In genomic region chr11:31936309-31936708, GRCh38 we compare ENCODE assay signal across 34 cellular contexts.
"Had no signal": no experiment of that assay in that cellular context is flagged by ENCODE, and none has a peak within 500 bp of the region (broad histone marks: within the 10 kb centered on the region; RNA-seq: fewer than 3 reads in every experiment).

No MANE protein-coding gene starts in this region.

- H3K36me3 Mint-ChIP-seq: activated CD4-positive, alpha-beta memory T cell treated with anti-CD3 and anti-CD28 coated beads for 36 hours; activated naive CD4-positive, alpha-beta T cell treated with anti-CD3 and anti-CD28 coated beads, Interleukin-2, amount 10 ng/mL, durations not matched to agents 7 days and 5 days; activated naive CD4-positive, alpha-beta T cell treated with anti-CD3 and anti-CD28 coated beads, Interleukin-2, amount 50 U/mL, for 24 hours; activated naive CD8-positive, alpha-beta T cell; activated naive CD8-positive, alpha-beta T cell treated with anti-CD3 and anti-CD28 coated beads, Interleukin-2, amount 10 ng/mL, durations not matched to agents 7 days and 5 days; brain had no signal

- H3K27ac ChIP-seq: ascending aorta, cardiac muscle cell, VCaP had no signal

- H3K4me3 ChIP-seq: ascending aorta, cardiac muscle cell had no signal

- H3K27me3 ChIP-seq: ascending aorta, cardiac muscle cell had no signal

- H3K4me1 Mint-ChIP-seq: activated B cell treated with CpG ODN at 0.5 μM for 24 hours; activated CD4-positive, alpha-beta T cell treated with anti-CD3 and anti-CD28 coated beads, Interleukin-2, amount 10 ng/mL, durations not matched to agents 24 days and 14 days; activated naive CD4-positive, alpha-beta T cell treated with anti-CD3 and anti-CD28 coated beads, Interleukin-2, amount 10 ng/mL, durations not matched to agents 7 days and 5 days; activated naive CD4-positive, alpha-beta T cell treated with anti-CD3 and anti-CD28 coated beads, Interleukin-2, amount 50 U/mL, for 24 hours; activated naive CD8-positive, alpha-beta T cell treated with anti-CD3 and anti-CD28 coated beads, Interleukin-2, amount 10 ng/mL, durations not matched to agents 7 days and 5 days; activated naive CD8-positive, alpha-beta T cell treated with anti-CD3 and anti-CD28 coated beads, Interleukin-2, amount 50 U/mL, for 24 hours; brain; central memory CD8-positive, alpha-beta T cell had no signal

- H3K27me3 Mint-ChIP-seq: brain had no signal

- H3K36me3 ChIP-seq: ascending aorta, cardiac muscle cell had no signal

- ATAC-seq: activated CD8-positive, alpha-beta T cell treated with anti-CD3 and anti-CD28 coated beads for 36 hours; activated naive CD8-positive, alpha-beta T cell treated with anti-CD3 and anti-CD28 coated beads, Interleukin-2, amount 50 U/mL, for 24 hours had no signal

- H3K9me3 Mint-ChIP-seq: activated B cell treated with CpG ODN at 0.5 μM for 24 hours; activated CD4-positive, alpha-beta memory T cell treated with anti-CD3 and anti-CD28 coated beads for 36 hours; activated CD4-positive, alpha-beta T cell treated with anti-CD3 and anti-CD28 coated beads, Interleukin-2, amount 10 ng/mL, durations not matched to agents 24 days and 14 days; activated CD8-positive, alpha-beta T cell treated with anti-CD3 and anti-CD28 coated beads for 36 hours; activated naive CD4-positive, alpha-beta T cell treated with anti-CD3 and anti-CD28 coated beads, Interleukin-2, amount 10 ng/mL, durations not matched to agents 7 days and 5 days; activated naive CD4-positive, alpha-beta T cell treated with anti-CD3 and anti-CD28 coated beads, Interleukin-2, amount 50 U/mL, for 24 hours; activated naive CD8-positive, alpha-beta T cell treated with anti-CD3 and anti-CD28 coated beads, Interleukin-2, amount 10 ng/mL, durations not matched to agents 7 days and 5 days; activated naive CD8-positive, alpha-beta T cell treated with anti-CD3 and anti-CD28 coated beads, Interleukin-2, amount 50 U/mL, for 24 hours; activated T-cell treated with anti-CD3 and anti-CD28 coated beads, Interleukin-2, amount 50 U/mL, for 24 hours; activated T-helper 2 cell treated with anti-CD3 and anti-CD28 coated beads, Interferon-gamma antibody, Interleukin-2, Interleukin-4, amounts not matched to agents 10 μg/mL and 5 μg/mL and 100 μg/mL, durations not matched to agents 14 hours and 24 hours and 36 hours; central memory CD8-positive, alpha-beta T cell; T-helper 1 cell treated with Interleukin-12 subunit alpha and Interleukin-12 subunit beta and Interleukin-4 antibody, amounts not matched to agents 30 μg/mL and 1 μg/mL, for 36 hours; T-helper 2 cell treated with Interferon-gamma antibody and Interleukin-4, amounts not matched to agents 5 μg/mL and 100 μg/mL, for 36 hours had no signal

- H3K4me3 Mint-ChIP-seq: activated B cell treated with CpG ODN at 0.5 μM for 24 hours; activated CD4-positive, alpha-beta memory T cell treated with anti-CD3 and anti-CD28 coated beads for 36 hours; activated CD4-positive, alpha-beta T cell treated with anti-CD3 and anti-CD28 coated beads, Interleukin-2, amount 10 ng/mL, durations not matched to agents 24 days and 14 days; activated CD8-positive, alpha-beta T cell treated with anti-CD3 and anti-CD28 coated beads for 36 hours; activated naive CD4-positive, alpha-beta T cell treated with anti-CD3 and anti-CD28 coated beads, Interleukin-2, amount 10 ng/mL, durations not matched to agents 7 days and 5 days; activated naive CD4-positive, alpha-beta T cell treated with anti-CD3 and anti-CD28 coated beads, Interleukin-2, amount 50 U/mL, for 24 hours; activated naive CD8-positive, alpha-beta T cell; activated naive CD8-positive, alpha-beta T cell treated with anti-CD3 and anti-CD28 coated beads, Interleukin-2, amount 10 ng/mL, durations not matched to agents 7 days and 5 days; activated naive CD8-positive, alpha-beta T cell treated with anti-CD3 and anti-CD28 coated beads, Interleukin-2, amount 50 U/mL, for 24 hours; activated T-cell treated with anti-CD3 and anti-CD28 coated beads, Interleukin-2, amount 50 U/mL, for 24 hours; brain; central memory CD8-positive, alpha-beta T cell; T-helper 1 cell treated with Interleukin-12 subunit alpha and Interleukin-12 subunit beta and Interleukin-4 antibody, amounts not matched to agents 30 μg/mL and 1 μg/mL, for 36 hours; T-helper 2 cell treated with Interferon-gamma antibody and Interleukin-4, amounts not matched to agents 5 μg/mL and 100 μg/mL, for 36 hours had no signal

- DNase-seq: activated B cell treated with CpG ODN at 0.5 μM for 24 hours; activated CD4-positive, alpha-beta memory T cell treated with anti-CD3 and anti-CD28 coated beads for 36 hours; activated CD4-positive, alpha-beta T cell treated with anti-CD3 and anti-CD28 coated beads for 4 hours; activated CD4-positive, alpha-beta T cell treated with anti-CD3 and anti-CD28 coated beads, Interleukin-2, amount 10 ng/mL, durations not matched to agents 24 days and 14 days; activated CD4-positive, alpha-beta T cell treated with anti-CD3 and anti-CD28 coated beads, Interleukin-2, amount 50 U/mL, for 1 hour; activated CD4-positive, alpha-beta T cell treated with anti-CD3 and anti-CD28 coated beads, Interleukin-2, amount 50 U/mL, for 4 hours; activated CD4-positive, CD25-positive, alpha-beta regulatory T cell treated with anti-CD3 and anti-CD28 coated beads, Interleukin-2, amount 50 U/mL, for 72 hours; activated CD8-positive, alpha-beta memory T cell treated with anti-CD3 and anti-CD28 coated beads, Interleukin-2, amount 50 U/mL, for 4 hours; activated CD8-positive, alpha-beta T cell treated with anti-CD3 and anti-CD28 coated beads for 36 hours; activated effector memory CD4-positive, alpha-beta T cell treated with Interleukin-2 at 50 U/mL for 16 hours; activated gamma-delta T cell; activated naive CD4-positive, alpha-beta T cell treated with anti-CD3 and anti-CD28 coated beads, Interleukin-2, amount 10 ng/mL, durations not matched to agents 7 days and 5 days; activated naive CD4-positive, alpha-beta T cell treated with Interleukin-2 at 50 U/mL for 16 hours; activated naive CD8-positive, alpha-beta T cell treated with anti-CD3 and anti-CD28 coated beads, Interleukin-2, amount 10 ng/mL, durations not matched to agents 7 days and 5 days; activated naive CD8-positive, alpha-beta T cell treated with anti-CD3 and anti-CD28 coated beads, Interleukin-2, amount 50 U/mL, for 24 hours; activated T-cell treated with anti-CD3 and anti-CD28 coated beads, Interleukin-2, amount 50 U/mL, for 24 hours; activated T-cell treated with anti-CD3 and anti-CD28 coated beads, Interleukin-2, amount 50 U/mL, for 48 hours; amygdala; anterior cingulate cortex; caudate nucleus; cerebellar nuclear complex; T-helper 1 cell; T-helper 2 cell; T-helper 9 cell had no signal

- H3K4me1 ChIP-seq: ascending aorta had no signal

- H3K27ac Mint-ChIP-seq: activated B cell treated with CpG ODN at 0.5 μM for 24 hours; activated CD4-positive, alpha-beta memory T cell treated with anti-CD3 and anti-CD28 coated beads for 36 hours; activated CD4-positive, alpha-beta T cell treated with anti-CD3 and anti-CD28 coated beads, Interleukin-2, amount 10 ng/mL, durations not matched to agents 24 days and 14 days; activated CD8-positive, alpha-beta T cell treated with anti-CD3 and anti-CD28 coated beads for 36 hours; activated naive CD4-positive, alpha-beta T cell treated with anti-CD3 and anti-CD28 coated beads, Interleukin-2, amount 10 ng/mL, durations not matched to agents 7 days and 5 days; activated naive CD4-positive, alpha-beta T cell treated with anti-CD3 and anti-CD28 coated beads, Interleukin-2, amount 50 U/mL, for 24 hours; activated naive CD8-positive, alpha-beta T cell; activated naive CD8-positive, alpha-beta T cell treated with anti-CD3 and anti-CD28 coated beads, Interleukin-2, amount 10 ng/mL, durations not matched to agents 7 days and 5 days; activated naive CD8-positive, alpha-beta T cell treated with anti-CD3 and anti-CD28 coated beads, Interleukin-2, amount 50 U/mL, for 24 hours; activated T-cell treated with anti-CD3 and anti-CD28 coated beads, Interleukin-2, amount 50 U/mL, for 24 hours; activated T-helper 2 cell treated with anti-CD3 and anti-CD28 coated beads, Interferon-gamma antibody, Interleukin-2, Interleukin-4, amounts not matched to agents 10 μg/mL and 5 μg/mL and 100 μg/mL, durations not matched to agents 14 hours and 24 hours and 36 hours; brain; T-helper 1 cell treated with Interleukin-12 subunit alpha and Interleukin-12 subunit beta and Interleukin-4 antibody, amounts not matched to agents 30 μg/mL and 1 μg/mL, for 36 hours; T-helper 2 cell treated with Interferon-gamma antibody and Interleukin-4, amounts not matched to agents 5 μg/mL and 100 μg/mL, for 36 hours had no signal
